In genomic region chr1:14757260-14757625, GRCh38 we compare ENCODE assay signal across 23 cellular contexts.
DNase-seq lines count a peak whose midpoint lies in the region; ATAC-seq, FAIRE-seq and TF ChIP-seq lines count a peak whose summit lies in the region.
"Had no signal": no experiment of that assay in that cellular context is flagged by ENCODE, and none has a peak within 500 bp of the region (broad histone marks: within the 10 kb centered on the region; RNA-seq: fewer than 3 reads in every experiment).

No MANE protein-coding gene starts in this region.

- 0% methylated on average over 2 of the region's 2 CpGs for WGBS in K562 (ENCODE audit: insufficient coverage, low coverage, missing lambda C conversion rate)
- 26 to 33% methylated on average over 2 of the region's 2 CpGs for WGBS in esophagus squamous epithelium, 2 donors

- H3K4me3 Mint-ChIP-seq in progenitor cell of endocrine pancreas (ENCODE audit: low read depth): no peak overlapping the region
- H3K4me3 Mint-ChIP-seq: CD4-positive, alpha-beta T cell; GM23338 had no signal

- peaks cover 2% of the 10 kb centered on the region for H3K9me3 Mint-ChIP-seq in progenitor cell of endocrine pancreas (ENCODE audit: low read depth)
- H3K9me3 Mint-ChIP-seq: CD4-positive, alpha-beta T cell; GM23338 had no signal

- CTCF ChIA-PET in K562 (lab: Yijun Ruan, JAX; ENCODE audit: low intra/inter-chr PET ratio): no interaction called here

- 0 out of 2 replicates have a peak, but pooled peaks cover 10% of the 10 kb centered on the region for H3F3A ChIP-seq in DOHH2 (ENCODE audit: control insufficient read depth, insufficient read depth)

- H3K4me2 ChIP-seq in DOHH2 (ENCODE audit: low read length) (peak overlapping the region; percentile 32), K562 (ENCODE audit: insufficient read depth, low read length) (no peak overlapping the region)

- no peak overlapping the region for H3K9ac ChIP-seq in K562 (ENCODE audit: insufficient read depth in 1 of 2, low read depth in 2 of 2, low read length in 2 of 2)

- H3K36me3 ChIP-seq in DOHH2 (ENCODE audit: control insufficient read depth, low read length) (no peaks in the 10 kb centered on the region), K562 (ENCODE audit: control insufficient read depth, insufficient read depth, low read length) (no peaks in the 10 kb centered on the region), esophagus squamous epithelium (peaks cover 0 to 3% (median 0%) of the 10 kb centered on the region in 3 donors)
- H3K36me3 ChIP-seq: BE2C, Peyer's patch had no signal

- H3K79me2 ChIP-seq in DOHH2 (ENCODE audit: control insufficient read depth, low read length): no peaks in the 10 kb centered on the region
- H3K79me2 ChIP-seq in K562 (ENCODE audit: control insufficient read depth, insufficient read depth, low read length): no peaks in the 10 kb centered on the region

- H3K36me3 Mint-ChIP-seq in progenitor cell of endocrine pancreas (ENCODE audit: insufficient read depth): no peaks in the 10 kb centered on the region

- no peaks in the 10 kb centered on the region for H3K9me1 ChIP-seq in K562 (ENCODE audit: control insufficient read depth, insufficient read depth, low read length)

- DNase-seq in K562 (ENCODE audit: extremely low read depth in 1 of 4, low spot score in 3 of 4): no peak
- DNase-seq in esophagus squamous epithelium (lab: John Stamatoyannopoulos, UW): no peak
- DNase-seq in progenitor cell of endocrine pancreas (ENCODE audit: low spot score, unreplicated experiment): no peak
- DNase-seq in caudate nucleus (lab: John Stamatoyannopoulos, UW): no peak
- no peak for DNase-seq in amygdala (lab: John Stamatoyannopoulos, UW)
- DNase-seq in NCI-H1436 treated with DMSO at 0.1 percent for 48 hours (lab: John Stamatoyannopoulos, UW): no peak
- DNase-seq: BE2C; CD4-positive, alpha-beta T cell; COR-L47; DMS 273 treated with DMSO at 0.1 percent for 48 hours; HCEC 1CT; KBM-7; NCI-H1092; NCI-H1436; NCI-H2029; NCI-H2171; NCI-H345; NCI-H524; NCI-H774; Peyer's patch had no signal

- H3K27ac Mint-ChIP-seq in progenitor cell of endocrine pancreas: peak overlapping the region; percentile 70
- H3K27ac Mint-ChIP-seq: CD4-positive, alpha-beta T cell; GM23338 had no signal

- no peaks in the 10 kb centered on the region for H3K9me2 ChIP-seq in DOHH2 (replicated peaks; ENCODE audit: control insufficient read depth, low read length)

- TF ChIP-seq POLR2A in K562 (conservative IDR thresholded peaks at IDR 0.05) (no peak), esophagus squamous epithelium (IDR thresholded peaks at IDR 0.05) (no peak)

- H3K4me1 ChIP-seq in DOHH2 (ENCODE audit: control insufficient read depth, low read length): peaks cover 45% of the 10 kb centered on the region
- H3K4me1 ChIP-seq in K562 (replicated peaks in 1 of 2; ENCODE audit: control insufficient read depth in 2 of 2, insufficient read depth in 2 of 2, low read length in 2 of 2): no peaks in the 10 kb centered on the region; a peak in 1 of 5 replicates
- peaks cover 20 to 61% (median 34%) of the 10 kb centered on the region in 3 donors for H3K4me1 ChIP-seq in esophagus squamous epithelium
- H3K4me1 ChIP-seq: BE2C, Peyer's patch had no signal

- TF ChIP-seq CTCF in DOHH2 (IDR thresholded peaks at IDR 0.05; ENCODE audit: low read depth, low read length, poor library complexity, severe bottlenecking): no peak
- no peak for TF ChIP-seq CTCF in K562 (IDR thresholded peaks at IDR 0.05 in 2 of 3, conservative IDR thresholded peaks at IDR 0.05 in 1 of 3; ENCODE audit: insufficient read depth in 2 of 3, low read depth in 1 of 3, low read length in 3 of 3)
- TF ChIP-seq CTCF in esophagus squamous epithelium (IDR thresholded peaks at IDR 0.05): no peak
- no peak for TF ChIP-seq CTCF in progenitor cell of endocrine pancreas (IDR thresholded peaks at IDR 0.05; ENCODE audit: unreplicated experiment)

- no peaks in the 10 kb centered on the region for H3K27me3 Mint-ChIP-seq in progenitor cell of endocrine pancreas

- peaks cover 43% of the 10 kb centered on the region for H3K4me1 Mint-ChIP-seq in progenitor cell of endocrine pancreas (ENCODE audit: low read depth)

- H3K4me3 ChIP-seq in DOHH2 (ENCODE audit: low read length) (no peak overlapping the region), K562 (no peak overlapping the region), esophagus squamous epithelium (no peak overlapping the region)
- H3K4me3 ChIP-seq: GM23338, Peyer's patch had no signal

- no peak for TF ChIP-seq EP300 in K562 (IDR thresholded peaks at IDR 0.05; ENCODE audit: low read length)

- no peak for TF ChIP-seq RAD21 in K562 (CRISPR knock-in tag; conservative IDR thresholded peaks at IDR 0.05 in 1 of 2, IDR thresholded peaks at IDR 0.05 in 1 of 2)

- no peaks in the 10 kb centered on the region for H3K9me3 ChIP-seq in DOHH2 (ENCODE audit: control insufficient read depth, insufficient read depth, low read length)
- no peaks in the 10 kb centered on the region; the same call in none of the 2 replicates for H3K9me3 ChIP-seq in K562 (replicated peaks; ENCODE audit: control insufficient read depth, insufficient read depth, low read depth, low read length)
- no peaks in the 10 kb centered on the region for H3K9me3 ChIP-seq in esophagus squamous epithelium
- H3K9me3 ChIP-seq: BE2C, Peyer's patch had no signal

- intact Hi-C loops in K562 (cut with micrococcal nuclease) (no loop called here), esophagus squamous epithelium (cut with DNase I) (no loop called here)

- H4K20me1 ChIP-seq in DOHH2 (ENCODE audit: control insufficient read depth, insufficient read depth, low read depth, low read length) (no peaks in the 10 kb centered on the region), K562 (replicated peaks; ENCODE audit: control insufficient read depth, insufficient read depth, low read length) (no peaks in the 10 kb centered on the region)

- H3K27me3 ChIP-seq in DOHH2 (ENCODE audit: control insufficient read depth, low read length): 0 out of 2 replicates have a peak, but pooled peaks cover 3% of the 10 kb centered on the region
- H3K27me3 ChIP-seq in K562 (ENCODE audit: control insufficient read depth in 2 of 2, insufficient read depth in 2 of 2, low read length in 2 of 2): peaks cover 33 to 64% of the 10 kb centered on the region in 2 experiments
- no peaks in the 10 kb centered on the region for H3K27me3 ChIP-seq in esophagus squamous epithelium
- H3K27me3 ChIP-seq: BE2C, Peyer's patch had no signal

- BruUV-seq in K562 (replicated peaks; lab: Mats Ljungman, UMichigan): no TSS peak

- no peak overlapping the region for H2AFZ ChIP-seq in K562 (ENCODE audit: low read depth, low read length)
- H2AFZ ChIP-seq: GM23338 had no signal

- POLR2A ChIA-PET in K562 (lab: Yijun Ruan, JAX): interaction anchor here (0.9 to 1.4 kb wide), 4 partner anchors 9 to 276 kb away, joined by 3 to 4 read pairs (median 3); no protein-coding TSS in a partner anchor

- H3K27ac ChIP-seq in DOHH2 (ENCODE audit: low read depth, low read length): peak overlapping the region; percentile 35
- H3K27ac ChIP-seq in K562 (ENCODE audit: extremely low read depth, low read depth, low read length): no peak overlapping the region
- H3K27ac ChIP-seq in esophagus squamous epithelium: peak overlapping the region; percentile 49 to 58 (median 52)
- no peak overlapping the region for H3K27ac ChIP-seq in caudate nucleus (ENCODE audit: low read depth, low read length)
- H3K27ac ChIP-seq: Peyer's patch had no signal

- in situ Hi-C loops in K562 (cut with MboI): no loop called here

- FAIRE-seq in K562 (lab: Jason Lieb, UNC): peak; percentile 55
- FAIRE-seq: G401.6 had no signal

- ATAC-seq in K562: no peak
- ATAC-seq: GM23338 had no signal

TF ChIP-seq in K562, 482 proteins besides CTCF, POLR2A, EP300 and RAD21:
- TF ChIP-seq NFE2 (IDR thresholded peaks at IDR 0.05; ENCODE audit: low read depth) (no peak), NCOA4 (IDR thresholded peaks at IDR 0.05; ENCODE audit: partially characterized antibody) (no peak), ZBTB12 (CRISPR knock-in tag; IDR thresholded peaks at IDR 0.05) (no peak), TRIM24 (IDR thresholded peaks at IDR 0.05) (no peak), ZNF232 (CRISPR knock-in tag; IDR thresholded peaks at IDR 0.05) (no peak)

Comparison
In these comparisons a context has a peak if more than half of its experiments do, and no peak if none do; other contexts are left out.
1. H3K27ac ChIP-seq: peak in DOHH2 (single experiment) and esophagus squamous epithelium (4 of 4); none in K562 (single experiment) and caudate nucleus (single experiment).